ENCODE assay signal across 9 cellular contexts in genomic region chr1:234619794-234620247, GRCh38. TPM values are rescaled to one million over a fixed set of nuclear protein-coding genes. Genes with fewer than 3 reads are reported as not detected.
DNase-seq lines count a peak whose midpoint lies in the region; ATAC-seq, FAIRE-seq and TF ChIP-seq lines count a peak whose summit lies in the region.
"Had no signal": no experiment of that assay in that cellular context is flagged by ENCODE, and none has a peak within 500 bp of the region (broad histone marks: within the 10 kb centered on the region; RNA-seq: fewer than 3 reads in every experiment).

No MANE protein-coding gene starts in this region.

- no peaks in the 10 kb centered on the region for H3K9me3 Mint-ChIP-seq in astrocyte (ENCODE audit: unreplicated experiment)

- no peaks in the 10 kb centered on the region for H3K79me2 ChIP-seq in astrocyte (ENCODE audit: insufficient read depth, low read length)

- H3K36me3 Mint-ChIP-seq in astrocyte (ENCODE audit: low read depth, unreplicated experiment), result no peaks in the 10 kb centered on the region

- peak overlapping the region; percentile 92 for H3K27ac ChIP-seq in astrocyte (ENCODE audit: low read depth, low read length)

- H3K4me1 ChIP-seq in astrocyte (ENCODE audit: insufficient read depth, low read length), result peaks cover 56% of the 10 kb centered on the region
- peaks cover 51% of the 10 kb centered on the region for H3K4me1 ChIP-seq in mucosa of stomach (ENCODE audit: control insufficient read depth, insufficient read depth, low read length)
- peaks cover 28% of the 10 kb centered on the region for H3K4me1 ChIP-seq in HAP-1

- peak overlapping the region; percentile 100 for H3K27ac Mint-ChIP-seq in astrocyte (ENCODE audit: unreplicated experiment)

- H3K4me1 Mint-ChIP-seq in astrocyte (ENCODE audit: low read depth, unreplicated experiment), result peaks cover 68% of the 10 kb centered on the region

- H3K36me3 ChIP-seq in astrocyte (ENCODE audit: insufficient read depth, low read length), result no peaks in the 10 kb centered on the region
- no peaks in the 10 kb centered on the region for H3K36me3 ChIP-seq in mucosa of stomach (ENCODE audit: control insufficient read depth, insufficient read depth, low read length)
- H3K36me3 ChIP-seq in HAP-1 (replicated peaks), result no peaks in the 10 kb centered on the region

- H4K20me1 ChIP-seq in astrocyte (ENCODE audit: insufficient read depth, low read length), result no peaks in the 10 kb centered on the region

- H3K27me3 ChIP-seq in astrocyte (ENCODE audit: insufficient read depth, low read length) (no peaks in the 10 kb centered on the region), mucosa of stomach (ENCODE audit: control insufficient read depth, insufficient read depth, low read length) (no peaks in the 10 kb centered on the region), HAP-1 (ENCODE audit: low read depth) (no peaks in the 10 kb centered on the region)

- FAIRE-seq in astrocyte (lab: Jason Lieb, UNC), result no peak

- H3K4me3 Mint-ChIP-seq in astrocyte (ENCODE audit: unreplicated experiment), result peak overlapping the region; percentile 6

- no peak overlapping the region for H2AFZ ChIP-seq in astrocyte (ENCODE audit: low read depth, low read length)

- H3K9me3 ChIP-seq in astrocyte (ENCODE audit: insufficient read depth, low read depth, low read length) (no peaks in the 10 kb centered on the region), mucosa of stomach (ENCODE audit: control insufficient read depth, low read length) (no peaks in the 10 kb centered on the region), HAP-1 (no peaks in the 10 kb centered on the region)

- DNase-seq in DMS 273 (lab: John Stamatoyannopoulos, UW; ENCODE audit: unreplicated experiment), result peak; percentile 93
- DNase-seq in NCI-H2081 (lab: John Stamatoyannopoulos, UW), result peak; percentile 87 to 98
- no peak for DNase-seq in astrocyte (ENCODE audit: low read depth)
- no peak for DNase-seq in HuH-7 (ENCODE audit: low spot score)
- no peak for DNase-seq in HAP-1 (ENCODE audit: low spot score in 2 of 2)
- no peak for DNase-seq in foreskin fibroblast
- DNase-seq: DND-41 had no signal

- H3K4me3 ChIP-seq in astrocyte (ENCODE audit: insufficient read depth, low read depth, low read length) (no peak overlapping the region), mucosa of stomach (ENCODE audit: low read length) (no peak overlapping the region), HAP-1 (no peak overlapping the region), foreskin fibroblast (ENCODE audit: low read depth in 1 of 2, low read length in 2 of 2) (no peak overlapping the region)

- H3K9ac ChIP-seq in astrocyte (ENCODE audit: low read length), result no peak overlapping the region
- H3K9ac ChIP-seq in mucosa of stomach (ENCODE audit: low read length), result peak overlapping the region; percentile 63

- TF ChIP-seq CTCF in astrocyte (IDR thresholded peaks at IDR 0.05; ENCODE audit: insufficient read depth, low read depth, low read length) (no peak), foreskin fibroblast (IDR thresholded peaks at IDR 0.05; ENCODE audit: low read depth, low read length) (no peak)

- no peak for ATAC-seq in GM19467 (IDR thresholded peaks at IDR 0.05; ENCODE audit: unreplicated experiment)

- no peak overlapping the region for H3K4me2 ChIP-seq in astrocyte (ENCODE audit: low read length)

- H3K27me3 Mint-ChIP-seq in astrocyte (ENCODE audit: low read depth, unreplicated experiment), result no peaks in the 10 kb centered on the region

- in situ Hi-C loops in HAP-1 (cut with MboI; ENCODE audit: low sequenced_read_pairs), result no loop called here

RNA-seq across cellular contexts. Expression of gene IRF2BP2, which starts 9.8 kb away (rescaled TPM):
- 122 and 126 TPM in 2 replicates for total RNA-seq in astrocyte

Comparison
In these comparisons a context has a peak if more than half of its experiments do, and no peak if none do; other contexts are left out.
1. DNase-seq: peak in DMS 273 (single experiment) and NCI-H2081 (2 of 2); none in astrocyte (single experiment), HuH-7 (single experiment), HAP-1 (0 of 2) and foreskin fibroblast (0 of 2).